8 cellular contexts compared by ENCODE assay signal in genomic region chr19:10010247-10010691, GRCh38. TPM values are rescaled to one million over a fixed set of nuclear protein-coding genes. Genes with fewer than 3 reads are reported as not detected.
DNase-seq lines count a peak whose midpoint lies in the region; ATAC-seq and TF ChIP-seq lines count a peak whose summit lies in the region.

Gene COL5A3 (minus strand): TSS chr19:10010504. CDS start chr19:10010385, 119 bp downstream.

- peak in 1 of 2 donors; percentile 19 for TF ChIP-seq POLR2A in suprapubic skin (IDR thresholded peaks at IDR 0.05)

- H3K27me3 ChIP-seq in suprapubic skin: peaks cover 10% of the 10 kb centered on the region

- H3K9me3 ChIP-seq in suprapubic skin: no peaks in the 10 kb centered on the region

- intact Hi-C loops in left colon (cut with DNase I, micrococcal nuclease): no loop called here

- peak; percentile 64 for ATAC-seq in left colon

- DNase-seq in HCEC 1CT (peak; percentile 58), choroid plexus epithelial cell (ENCODE audit: low read depth) (peak; percentile 18), left colon (peak; percentile 48), suprapubic skin (ENCODE audit: low spot score in 2 of 2) (peak in 1 of 2 donors; percentile 81), NCI-H1105 (lab: John Stamatoyannopoulos, UW) (no peak), NCI-H187 (lab: John Stamatoyannopoulos, UW) (no peak), SHP77 treated with DMSO at 0.1 percent for 48 hours (lab: John Stamatoyannopoulos, UW) (no peak)
- DNase-seq in effector CD8-positive, alpha-beta T cell (lab: John Stamatoyannopoulos, UW): no peak

- H3K4me3 ChIP-seq in choroid plexus epithelial cell (ENCODE audit: low read depth, low read length) (peak within 1 kb of the TSS; percentile 22), suprapubic skin (peak within 1 kb of the TSS; percentile 55)

- H3K36me3 ChIP-seq in suprapubic skin: no peaks in the 10 kb centered on the region

- 0% methylated on average over 7 of the region's 38 CpGs for WGBS in suprapubic skin

- peak within 1 kb of the TSS; percentile 81 for H3K27ac ChIP-seq in suprapubic skin

- H3K4me1 ChIP-seq in suprapubic skin: peaks cover 78% of the 10 kb centered on the region

- TF ChIP-seq CTCF in choroid plexus epithelial cell (conservative IDR thresholded peaks at IDR 0.05; ENCODE audit: low read depth, low read length) (no peak), suprapubic skin (IDR thresholded peaks at IDR 0.05) (no peak)

- no peak for TF ChIP-seq EP300 in suprapubic skin (IDR thresholded peaks at IDR 0.05)

RNA-seq across cellular contexts. Expression of gene COL5A3, which starts in this region (rescaled TPM):
- total RNA-seq in left colon: 1 to 10 TPM; 2.9 to 4.0 TPM
- total RNA-seq in suprapubic skin: 10 to 100 TPM; 13.4 to 30.6 (median 18.8) TPM

Comparison
In these comparisons a context has a peak if more than half of its experiments do, and no peak if none do; other contexts are left out.
1. DNase-seq: peak in HCEC 1CT (single experiment), choroid plexus epithelial cell (single experiment) and left colon (2 of 2); none in effector CD8-positive, alpha-beta T cell (single experiment), NCI-H1105 (single experiment), NCI-H187 (0 of 2) and SHP77 treated with DMSO at 0.1 percent for 48 hours (single experiment).